2 cellular contexts compared by ENCODE assay signal in genomic region chr6:11424395-11425050, GRCh38.
TF ChIP-seq lines count a peak whose summit lies in the region.

No MANE protein-coding gene starts in this region.

TF ChIP-seq in IMR-90, 13 proteins besides CTCF, POLR2A, EP300 and RAD21:
- TF ChIP-seq SMC3 (IDR thresholded peaks at IDR 0.05; ENCODE audit: low read depth, low read length), result no peak
- TF ChIP-seq CHD1 (IDR thresholded peaks at IDR 0.05; ENCODE audit: low read depth, low read length), result no peak
- no peak for TF ChIP-seq NFE2L2 (IDR thresholded peaks at IDR 0.05; ENCODE audit: low read depth, low read length)
- no peak for TF ChIP-seq MAZ (IDR thresholded peaks at IDR 0.05; ENCODE audit: borderline replicate concordance, low read depth, low read length)
- no peak for TF ChIP-seq USF2 (IDR thresholded peaks at IDR 0.05; ENCODE audit: low read depth, low read length)
- TF ChIP-seq CEBPB (IDR thresholded peaks at IDR 0.05; ENCODE audit: low read depth, low read length), result no peak
- TF ChIP-seq RFX5 (IDR thresholded peaks at IDR 0.05; ENCODE audit: low read depth, low read length), result no peak
- no peak for TF ChIP-seq ELK1 (IDR thresholded peaks at IDR 0.05; ENCODE audit: borderline replicate concordance, low read depth, low read length)
- TF ChIP-seq RCOR1 (IDR thresholded peaks at IDR 0.05; ENCODE audit: insufficient replicate concordance, low read length), result no peak
- TF ChIP-seq FOS (IDR thresholded peaks at IDR 0.05; ENCODE audit: low read depth, low read length), result no peak
- TF ChIP-seq BHLHE40 (IDR thresholded peaks at IDR 0.05; ENCODE audit: low read depth, low read length), result no peak
- no peak for TF ChIP-seq MXI1 (IDR thresholded peaks at IDR 0.05; ENCODE audit: borderline replicate concordance, low read depth, low read length)
- TF ChIP-seq MAFK (IDR thresholded peaks at IDR 0.05; ENCODE audit: low read depth, low read length), result no peak

TF ChIP-seq in H1, 55 proteins besides CTCF, POLR2A, EP300 and RAD21:
- TF ChIP-seq CBX5 (IDR thresholded peaks at IDR 0.05; ENCODE audit: low read depth, low read length) (no peak), RNF2 (IDR thresholded peaks at IDR 0.05; ENCODE audit: borderline replicate concordance, low read depth, low read length, missing control alignments, poor library complexity, severe bottlenecking) (no peak), PHF8 (conservative IDR thresholded peaks at IDR 0.05; ENCODE audit: low read depth, low read length) (no peak), RXRA (IDR thresholded peaks at IDR 0.05; ENCODE audit: insufficient read depth, low read depth, low read length) (no peak), SRF (IDR thresholded peaks at IDR 0.05; ENCODE audit: low read depth, low read length) (peak; percentile 30; the same call in 1 of the 2 replicates)
